Comparison of ENCODE assay signal across 1 cellular context in the genomic region with DNA sequence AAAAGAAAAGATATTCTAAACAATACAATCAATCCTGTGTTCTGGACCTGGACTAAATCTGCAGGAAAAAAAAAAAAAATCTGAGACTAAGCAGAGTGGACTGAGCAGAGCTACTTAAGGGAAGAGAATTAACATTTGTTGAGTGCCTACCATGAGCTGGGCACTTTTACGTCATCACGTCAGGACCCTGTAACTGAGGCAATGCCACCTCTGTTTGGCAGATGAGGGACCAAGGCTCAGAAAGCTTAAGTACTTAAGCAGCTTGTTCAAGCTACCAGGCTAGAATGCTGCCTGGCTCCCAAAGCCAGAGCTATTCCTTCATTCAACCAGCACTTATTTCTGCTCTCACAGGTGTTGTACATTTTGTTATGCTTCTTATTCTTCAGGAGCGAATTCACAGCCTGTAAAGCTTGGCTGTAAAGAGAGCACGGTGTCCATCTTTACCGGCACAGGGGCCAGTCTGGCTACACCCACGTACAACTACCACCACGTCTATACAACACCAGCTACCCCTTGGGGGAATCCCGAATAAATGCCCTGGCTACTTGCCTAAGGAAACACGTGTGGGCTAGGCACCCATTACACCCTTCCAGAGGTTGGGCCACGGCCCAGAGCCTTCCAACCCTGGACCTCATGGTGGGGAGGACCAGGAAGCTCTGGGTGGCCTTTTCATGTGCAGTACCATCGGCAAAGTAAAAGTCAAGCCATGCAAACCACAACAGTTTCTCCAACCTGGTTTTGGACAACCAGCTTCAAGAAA.
TF ChIP-seq lines count a peak whose summit lies in the region.

No MANE protein-coding gene starts in this region.

TF ChIP-seq in GM23338, 12 proteins besides CTCF, POLR2A, EP300 and RAD21:
- TF ChIP-seq, protein P1, sequence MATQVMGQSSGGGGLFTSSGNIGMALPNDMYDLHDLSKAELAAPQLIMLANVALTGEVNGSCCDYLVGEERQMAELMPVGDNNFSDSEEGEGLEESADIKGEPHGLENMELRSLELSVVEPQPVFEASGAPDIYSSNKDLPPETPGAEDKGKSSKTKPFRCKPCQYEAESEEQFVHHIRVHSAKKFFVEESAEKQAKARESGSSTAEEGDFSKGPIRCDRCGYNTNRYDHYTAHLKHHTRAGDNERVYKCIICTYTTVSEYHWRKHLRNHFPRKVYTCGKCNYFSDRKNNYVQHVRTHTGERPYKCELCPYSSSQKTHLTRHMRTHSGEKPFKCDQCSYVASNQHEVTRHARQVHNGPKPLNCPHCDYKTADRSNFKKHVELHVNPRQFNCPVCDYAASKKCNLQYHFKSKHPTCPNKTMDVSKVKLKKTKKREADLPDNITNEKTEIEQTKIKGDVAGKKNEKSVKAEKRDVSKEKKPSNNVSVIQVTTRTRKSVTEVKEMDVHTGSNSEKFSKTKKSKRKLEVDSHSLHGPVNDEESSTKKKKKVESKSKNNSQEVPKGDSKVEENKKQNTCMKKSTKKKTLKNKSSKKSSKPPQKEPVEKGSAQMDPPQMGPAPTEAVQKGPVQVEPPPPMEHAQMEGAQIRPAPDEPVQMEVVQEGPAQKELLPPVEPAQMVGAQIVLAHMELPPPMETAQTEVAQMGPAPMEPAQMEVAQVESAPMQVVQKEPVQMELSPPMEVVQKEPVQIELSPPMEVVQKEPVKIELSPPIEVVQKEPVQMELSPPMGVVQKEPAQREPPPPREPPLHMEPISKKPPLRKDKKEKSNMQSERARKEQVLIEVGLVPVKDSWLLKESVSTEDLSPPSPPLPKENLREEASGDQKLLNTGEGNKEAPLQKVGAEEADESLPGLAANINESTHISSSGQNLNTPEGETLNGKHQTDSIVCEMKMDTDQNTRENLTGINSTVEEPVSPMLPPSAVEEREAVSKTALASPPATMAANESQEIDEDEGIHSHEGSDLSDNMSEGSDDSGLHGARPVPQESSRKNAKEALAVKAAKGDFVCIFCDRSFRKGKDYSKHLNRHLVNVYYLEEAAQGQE (IDR thresholded peaks at IDR 0.05; ENCODE audit: unreplicated experiment): no peak
- no peak for TF ChIP-seq JUNB (IDR thresholded peaks at IDR 0.05; ENCODE audit: unreplicated experiment)
- no peak for TF ChIP-seq EZH2phosphoT487 (IDR thresholded peaks at IDR 0.05; ENCODE audit: unreplicated experiment)
- no peak for TF ChIP-seq ZNF114 (CRISPR knock-in tag; IDR thresholded peaks at IDR 0.05)
- no peak for TF ChIP-seq STAT1 (IDR thresholded peaks at IDR 0.05; ENCODE audit: unreplicated experiment)
- TF ChIP-seq POLR2AphosphoS5 (IDR thresholded peaks at IDR 0.05; ENCODE audit: low read depth): no peak
- no peak for TF ChIP-seq ZNF331 (CRISPR knock-in tag; IDR thresholded peaks at IDR 0.05; ENCODE audit: low read depth)
